In the genomic region with DNA sequence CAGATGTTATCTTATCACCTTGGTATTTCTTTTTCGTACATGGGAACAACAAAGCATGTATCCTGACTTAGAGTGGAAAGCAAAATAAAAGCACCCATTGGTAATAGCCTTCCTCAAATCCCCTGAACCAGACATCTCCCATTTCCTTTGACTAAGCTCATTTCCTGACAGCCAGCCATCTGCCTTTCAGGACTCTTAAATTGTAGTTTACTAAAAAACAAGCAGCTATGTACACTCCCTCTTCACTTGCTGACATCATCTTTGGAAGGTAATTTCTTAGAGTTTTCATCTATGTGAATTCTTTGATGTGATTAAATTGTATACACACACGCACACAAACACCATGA, we compare ENCODE assay signal across 21 cellular contexts. TPM values are rescaled to one million over a fixed set of nuclear protein-coding genes. Genes with fewer than 3 reads are reported as not detected.
DNase-seq lines count a peak whose midpoint lies in the region; ATAC-seq and TF ChIP-seq lines count a peak whose summit lies in the region.
"Had no signal": no experiment of that assay in that cellular context is flagged by ENCODE, and none has a peak within 500 bp of the region (broad histone marks: within the 10 kb centered on the region; RNA-seq: fewer than 3 reads in every experiment).

No MANE protein-coding gene starts in this region.

- peaks cover 0 to 40% (median 4%) of the 10 kb centered on the region in 3 donors for H3K4me1 ChIP-seq in gastroesophageal sphincter
- H3K4me1 ChIP-seq in psoas muscle = peaks cover 5% of the 10 kb centered on the region
- H3K4me1 ChIP-seq in mesendoderm (ENCODE audit: control insufficient read depth, low read depth, low read length) = no peaks in the 10 kb centered on the region

- no peak overlapping the region for H3K56ac ChIP-seq in mesendoderm (ENCODE audit: low read length)

- no peak overlapping the region for H3K23ac ChIP-seq in mesendoderm (ENCODE audit: low read length)

- H3K9ac ChIP-seq in SK-N-MC (ENCODE audit: insufficient read length) (peak overlapping the region; percentile 57), mesendoderm (ENCODE audit: low read length) (no peak overlapping the region)

- H3K9me3 ChIP-seq in SK-N-MC (ENCODE audit: low read depth, low read length) (no peaks in the 10 kb centered on the region), gastroesophageal sphincter (no peaks in the 10 kb centered on the region), psoas muscle (no peaks in the 10 kb centered on the region)
- H3K9me3 ChIP-seq: A549, upper lobe of right lung had no signal

- ATAC-seq in gastroesophageal sphincter (peak; percentile 27), psoas muscle (peak in 3 of 4 donors; percentile 21 to 43 (median 41)), GM18511 (IDR thresholded peaks at IDR 0.05; ENCODE audit: unreplicated experiment) (no peak)
- ATAC-seq: A549; SK-N-SH treated with all-trans-retinoic acid at 6 μM for 48 hours; stimulated activated naive CD8-positive, alpha-beta T cell treated with anti-CD3 and anti-CD28 coated beads, Interleukin-15, Interleukin-2, amounts not matched to agents 100 U/mL and 50 U/mL, for 24 hours; upper lobe of right lung had no signal

- H2BK5ac ChIP-seq in mesendoderm (ENCODE audit: low read length) = no peak overlapping the region

- H3K4me3 ChIP-seq in SK-N-MC (peak overlapping the region; percentile 51), gastroesophageal sphincter (no peak overlapping the region), psoas muscle (no peak overlapping the region), mesendoderm (ENCODE audit: low read length) (no peak overlapping the region)
- H3K4me3 ChIP-seq: A549, hepatocyte, upper lobe of right lung had no signal

- H3K4ac ChIP-seq in mesendoderm (ENCODE audit: low read depth, low read length) = no peak overlapping the region

- H3K36me3 ChIP-seq in SK-N-MC (ENCODE audit: insufficient read depth, low read length) (no peaks in the 10 kb centered on the region), gastroesophageal sphincter (no peaks in the 10 kb centered on the region), psoas muscle (ENCODE audit: insufficient read depth in 1 of 2, low read depth in 1 of 2) (no peaks in the 10 kb centered on the region), mesendoderm (ENCODE audit: control insufficient read depth, insufficient read depth, low read length) (no peaks in the 10 kb centered on the region)
- H3K36me3 ChIP-seq: upper lobe of right lung had no signal

- H2BK15ac ChIP-seq in mesendoderm (replicated peaks; ENCODE audit: low read depth) = no peak overlapping the region

- no peak for TF ChIP-seq POLR2A in gastroesophageal sphincter (IDR thresholded peaks at IDR 0.05)

- no peaks in the 10 kb centered on the region for H3K79me1 ChIP-seq in mesendoderm (ENCODE audit: low read length)

- H2AK5ac ChIP-seq in mesendoderm (ENCODE audit: low read length) = no peak overlapping the region

- H4K5ac ChIP-seq in mesendoderm (ENCODE audit: low read length) = no peak overlapping the region

- intact Hi-C loops in psoas muscle (cut with DNase I) = no loop called here

- TF ChIP-seq EP300 in gastroesophageal sphincter (IDR thresholded peaks at IDR 0.05) = no peak

- H3K18ac ChIP-seq in mesendoderm (ENCODE audit: low read length) = no peak overlapping the region

- H4K8ac ChIP-seq in mesendoderm (ENCODE audit: low read depth, low read length) = no peak overlapping the region

- WGBS in gastroesophageal sphincter (ENCODE audit: low coverage in 1 of 2), 2 donors = 66 to 77% methylated on average over 2 of the region's 2 CpGs
- WGBS in psoas muscle, 3 donors = 55 to 61% (median 56%) methylated on average over 2 of the region's 2 CpGs
- WGBS in mesendoderm (ENCODE audit: extremely low coverage, insufficient coverage, low lambda C conversion rate) = no CpG with 5 or more reads among the region's 2 CpGs

- no peak overlapping the region for H2BK120ac ChIP-seq in mesendoderm (ENCODE audit: low read depth, low read length)

- peak; percentile 68 for DNase-seq in NCI-H2171 treated with DMSO at 0.1 percent for 48 hours (lab: John Stamatoyannopoulos, UW)
- DNase-seq in NCI-H2171 (lab: John Stamatoyannopoulos, UW) = no peak
- DNase-seq in SK-N-MC (ENCODE audit: low read depth, low spot score) = no peak
- no peak for DNase-seq in psoas muscle
- no peak for DNase-seq in mesendoderm
- no peak for DNase-seq in GDM1 (lab: John Stamatoyannopoulos, UW)
- DNase-seq: activated CD4-positive, alpha-beta memory T cell treated with anti-CD3 and anti-CD28 coated beads, Interleukin-2, amount 10 ng/mL, durations not matched to agents 7 days and 5 days; activated T-cell treated with anti-CD3 and anti-CD28 coated beads, Interleukin-2, amount 50 U/mL, for 48 hours; CD4-positive, alpha-beta T cell; H7; kidney glomerular epithelial cell; OCI-M1; posterior cingulate gyrus; stimulated activated CD4-positive, alpha-beta T cell treated with anti-CD3 and anti-CD28 coated beads, Interleukin-12 subunit alpha, Interleukin-12 subunit beta, amount 100 ng/mL, for 4 hours; stimulated activated naive CD8-positive, alpha-beta T cell treated with anti-CD3 and anti-CD28 coated beads, Interleukin-15, Interleukin-2, amounts not matched to agents 100 U/mL and 50 U/mL, for 24 hours; upper lobe of right lung had no signal

- H3K27me3 ChIP-seq in gastroesophageal sphincter (no peaks in the 10 kb centered on the region), psoas muscle (ENCODE audit: insufficient read depth in 3 of 3, low read length in 2 of 3) (no peaks in the 10 kb centered on the region), mesendoderm (ENCODE audit: insufficient read depth, low read length, poor library complexity) (no peaks in the 10 kb centered on the region)
- H3K27me3 ChIP-seq: hepatocyte, upper lobe of right lung had no signal

- no peak for TF ChIP-seq CTCF in gastroesophageal sphincter (IDR thresholded peaks at IDR 0.05)
- no peak for TF ChIP-seq CTCF in psoas muscle (IDR thresholded peaks at IDR 0.05)

- H3K27ac ChIP-seq in SK-N-MC (peak overlapping the region; percentile 87), gastroesophageal sphincter (peak overlapping the region in 1 of 4 donors; percentile 44), psoas muscle (peak overlapping the region; percentile 54), mesendoderm (ENCODE audit: low read depth, low read length) (no peak overlapping the region)
- H3K27ac ChIP-seq: A549, hepatocyte, upper lobe of right lung had no signal

- no peaks in the 10 kb centered on the region for H3K79me2 ChIP-seq in mesendoderm (ENCODE audit: control insufficient read depth, insufficient read depth, low read length)
- H3K79me2 ChIP-seq: hepatocyte had no signal

- no peak overlapping the region for H3K4me2 ChIP-seq in mesendoderm (ENCODE audit: low read length)
- H3K4me2 ChIP-seq: hepatocyte had no signal

RNA-seq across cellular contexts. Expression of gene ARL4A, which starts 40.7 kb away (rescaled TPM):
- total RNA-seq in gastroesophageal sphincter = 10 to 100 TPM; 34.9 to 69.5 (median 45.0) TPM
- total RNA-seq in psoas muscle = 10 to 100 TPM in 1 of 4 donors, 1 to 10 TPM in 3; 2.5 to 15.3 (median 5.2) TPM
- polyA plus RNA-seq in psoas muscle = 10 to 100 TPM in 2 of 3 donors, 1 to 10 TPM in 1; 6.6 to 47.7 (median 12.6) TPM
- polyA plus RNA-seq in mesendoderm (2013, experiment 1 of 2) = 18.5 TPM
- polyA plus RNA-seq in mesendoderm (2013, experiment 2 of 2) = 21.7 TPM
